In genomic region chr11:44681698-44682097, GRCh38 we compare ENCODE assay signal across 10 cellular contexts. TPM values are rescaled to one million over a fixed set of nuclear protein-coding genes. Genes with fewer than 3 reads are reported as not detected.
DNase-seq lines count a peak whose midpoint lies in the region; ATAC-seq lines count a peak whose summit lies in the region.
"Had no signal": no experiment of that assay in that cellular context is flagged by ENCODE, and none has a peak within 500 bp of the region (broad histone marks: within the 10 kb centered on the region; RNA-seq: fewer than 3 reads in every experiment).

No MANE protein-coding gene starts in this region.

- CTCF ChIA-PET in activated CD8-positive, alpha-beta T cell treated with anti-CD3 and anti-CD28 coated beads, Interleukin-2, amount 10 ng/mL, durations not matched to agents 7 days and 5 days (lab: Charles Lee), result interaction anchor here (0.6 to 1.4 kb wide), 4 partner anchors 38 to 229 kb away, joined by 3 to 5 read pairs (median 4); no protein-coding TSS in a partner anchor

- peaks cover 45% of the 10 kb centered on the region for H3K4me1 Mint-ChIP-seq in activated CD8-positive, alpha-beta T cell treated with anti-CD3 and anti-CD28 coated beads, Interleukin-2, amount 10 ng/mL, durations not matched to agents 7 days and 5 days (ENCODE audit: low read depth)

- H3K27ac Mint-ChIP-seq in activated CD8-positive, alpha-beta T cell treated with anti-CD3 and anti-CD28 coated beads, Interleukin-2, amount 10 ng/mL, durations not matched to agents 7 days and 5 days, result peak overlapping the region; percentile 94

- H3K4me3 ChIP-seq in BLaER1 treated with 17β-estradiol and CSF1 and Interleukin-3, amounts not matched to agents 10 nM and 100 nM, result peak overlapping the region in 2 of 10 experiments; percentile 28 to 45; a peak in 3 of 20 replicates
- H3K4me3 ChIP-seq: upper lobe of right lung had no signal

- peaks cover 10% of the 10 kb centered on the region for H3K27me3 Mint-ChIP-seq in activated CD8-positive, alpha-beta T cell treated with anti-CD3 and anti-CD28 coated beads, Interleukin-2, amount 10 ng/mL, durations not matched to agents 7 days and 5 days (ENCODE audit: low read depth)

- H3K27me3 ChIP-seq in BLaER1 treated with 17β-estradiol and CSF1 and Interleukin-3, amounts not matched to agents 10 nM and 100 nM, result no peaks in the 10 kb centered on the region
- H3K27me3 ChIP-seq: upper lobe of right lung had no signal

- no peaks in the 10 kb centered on the region for H3K36me3 ChIP-seq in BLaER1 treated with 17β-estradiol and CSF1 and Interleukin-3, amounts not matched to agents 10 nM and 100 nM
- H3K36me3 ChIP-seq: upper lobe of right lung had no signal

- H3K27ac ChIP-seq in BLaER1 treated with 17β-estradiol and CSF1 and Interleukin-3, amounts not matched to agents 10 nM and 100 nM, result peak overlapping the region in 4 of 11 experiments; percentile 16 to 62 (median 32); a peak in 5 of 22 replicates
- H3K27ac ChIP-seq: upper lobe of right lung had no signal

- DNase-seq in HS-5 (ENCODE audit: low read depth) (peak; percentile 14), glomerular visceral epithelial cell (ENCODE audit: extremely low spot score) (peak; percentile 69), NCI-H2107 (lab: John Stamatoyannopoulos, UW) (no peak), NCI-H1105 (lab: John Stamatoyannopoulos, UW) (no peak), NCI-H345 treated with DMSO at 0.1 percent for 48 hours (lab: John Stamatoyannopoulos, UW; ENCODE audit: unreplicated experiment) (no peak), NCI-H2029 treated with DMSO at 0.1 percent for 48 hours (lab: John Stamatoyannopoulos, UW) (no peak)
- DNase-seq in activated CD8-positive, alpha-beta T cell treated with anti-CD3 and anti-CD28 coated beads, Interleukin-2, amount 10 ng/mL, durations not matched to agents 7 days and 5 days, result no peak
- DNase-seq: DND-41, upper lobe of right lung had no signal

- no peaks in the 10 kb centered on the region for H3K9me3 Mint-ChIP-seq in activated CD8-positive, alpha-beta T cell treated with anti-CD3 and anti-CD28 coated beads, Interleukin-2, amount 10 ng/mL, durations not matched to agents 7 days and 5 days (ENCODE audit: insufficient read depth)

- peak overlapping the region in 3 of 11 experiments; percentile 6 to 54 (median 28); a peak in 2 of 22 replicates for H3K9ac ChIP-seq in BLaER1 treated with 17β-estradiol and CSF1 and Interleukin-3, amounts not matched to agents 10 nM and 100 nM

- peak; percentile 6 for ATAC-seq in activated CD8-positive, alpha-beta T cell treated with anti-CD3 and anti-CD28 coated beads, Interleukin-2, amount 10 ng/mL, durations not matched to agents 7 days and 5 days

- POLR2A ChIA-PET in activated CD8-positive, alpha-beta T cell treated with anti-CD3 and anti-CD28 coated beads, Interleukin-2, amount 10 ng/mL, durations not matched to agents 7 days and 5 days (lab: Charles Lee), result interaction anchor here (1.1 kb wide), 1 partner anchor 12 kb away, joined by 3 read pairs; no protein-coding TSS in a partner anchor

- H3K4me2 ChIP-seq in BLaER1 treated with 17β-estradiol and CSF1 and Interleukin-3, amounts not matched to agents 10 nM and 100 nM, result peak overlapping the region; percentile 27 to 96 (median 70)

- peak overlapping the region; percentile 72 for H3K4me3 Mint-ChIP-seq in activated CD8-positive, alpha-beta T cell treated with anti-CD3 and anti-CD28 coated beads, Interleukin-2, amount 10 ng/mL, durations not matched to agents 7 days and 5 days

- peaks cover 12 to 26% (median 20%) of the 10 kb centered on the region in 10 experiments for H3K4me1 ChIP-seq in BLaER1 treated with 17β-estradiol and CSF1 and Interleukin-3, amounts not matched to agents 10 nM and 100 nM
- H3K4me1 ChIP-seq: upper lobe of right lung had no signal

- H3K36me3 Mint-ChIP-seq in activated CD8-positive, alpha-beta T cell treated with anti-CD3 and anti-CD28 coated beads, Interleukin-2, amount 10 ng/mL, durations not matched to agents 7 days and 5 days (ENCODE audit: low read depth), result no peaks in the 10 kb centered on the region

- H3K9me3 ChIP-seq in BLaER1 treated with 17β-estradiol and CSF1 and Interleukin-3, amounts not matched to agents 10 nM and 100 nM (replicated peaks in 1 of 11), result peaks cover 0 to 6% (median 0%) of the 10 kb centered on the region in 11 experiments; a peak in 1 of 22 replicates
- H3K9me3 ChIP-seq: upper lobe of right lung had no signal

- H4K20me1 ChIP-seq in BLaER1 treated with 17β-estradiol and CSF1 and Interleukin-3, amounts not matched to agents 10 nM and 100 nM, result no peaks in the 10 kb centered on the region

RNA-seq across cellular contexts. Expression of gene TSPAN18, which starts 45.1 kb away (rescaled TPM):
- 1 to 10 TPM; 7.5 to 8.7 TPM for total RNA-seq in activated CD8-positive, alpha-beta T cell treated with anti-CD3 and anti-CD28 coated beads, Interleukin-2, amount 10 ng/mL, durations not matched to agents 7 days and 5 days

Comparison
In these comparisons a context has a peak if more than half of its experiments do, and no peak if none do; other contexts are left out.
1. DNase-seq: peak in HS-5 (single experiment) and glomerular visceral epithelial cell (single experiment); none in activated CD8-positive, alpha-beta T cell treated with anti-CD3 and anti-CD28 coated beads, Interleukin-2, amount 10 ng/mL, durations not matched to agents 7 days and 5 days (single experiment), NCI-H2107 (single experiment), NCI-H1105 (single experiment), NCI-H345 treated with DMSO at 0.1 percent for 48 hours (single experiment) and NCI-H2029 treated with DMSO at 0.1 percent for 48 hours (single experiment).